Comparison of ENCODE assay signal across 1 cellular context in the genomic region with DNA sequence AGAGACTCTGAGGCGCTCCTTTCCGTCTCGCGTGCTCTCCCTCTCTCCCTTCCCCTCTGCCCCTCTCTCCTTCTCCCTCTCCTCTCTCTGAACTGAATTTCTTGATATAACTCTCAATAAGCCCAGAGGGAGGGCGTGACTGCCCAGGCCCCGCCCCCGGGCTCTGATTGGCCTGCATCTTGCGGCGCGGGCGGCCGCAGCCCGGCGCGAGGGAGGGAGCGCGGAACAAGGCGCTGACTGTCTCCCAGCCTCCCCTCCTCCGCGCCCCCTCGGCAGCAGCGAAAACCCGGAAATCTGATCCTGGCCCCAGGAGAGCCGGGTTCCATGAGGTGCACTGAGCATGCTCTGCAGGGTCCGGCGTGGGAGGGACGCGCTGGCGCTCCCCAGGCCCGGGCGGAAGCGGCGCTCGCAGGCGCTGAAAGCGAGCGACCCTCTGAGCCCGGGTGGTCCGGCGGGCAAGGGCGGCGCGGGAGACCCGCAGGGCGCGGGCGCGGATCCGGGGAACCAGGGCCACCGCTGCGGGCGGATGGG.
TF ChIP-seq lines count a peak whose summit lies in the region.

A gene with protein sequence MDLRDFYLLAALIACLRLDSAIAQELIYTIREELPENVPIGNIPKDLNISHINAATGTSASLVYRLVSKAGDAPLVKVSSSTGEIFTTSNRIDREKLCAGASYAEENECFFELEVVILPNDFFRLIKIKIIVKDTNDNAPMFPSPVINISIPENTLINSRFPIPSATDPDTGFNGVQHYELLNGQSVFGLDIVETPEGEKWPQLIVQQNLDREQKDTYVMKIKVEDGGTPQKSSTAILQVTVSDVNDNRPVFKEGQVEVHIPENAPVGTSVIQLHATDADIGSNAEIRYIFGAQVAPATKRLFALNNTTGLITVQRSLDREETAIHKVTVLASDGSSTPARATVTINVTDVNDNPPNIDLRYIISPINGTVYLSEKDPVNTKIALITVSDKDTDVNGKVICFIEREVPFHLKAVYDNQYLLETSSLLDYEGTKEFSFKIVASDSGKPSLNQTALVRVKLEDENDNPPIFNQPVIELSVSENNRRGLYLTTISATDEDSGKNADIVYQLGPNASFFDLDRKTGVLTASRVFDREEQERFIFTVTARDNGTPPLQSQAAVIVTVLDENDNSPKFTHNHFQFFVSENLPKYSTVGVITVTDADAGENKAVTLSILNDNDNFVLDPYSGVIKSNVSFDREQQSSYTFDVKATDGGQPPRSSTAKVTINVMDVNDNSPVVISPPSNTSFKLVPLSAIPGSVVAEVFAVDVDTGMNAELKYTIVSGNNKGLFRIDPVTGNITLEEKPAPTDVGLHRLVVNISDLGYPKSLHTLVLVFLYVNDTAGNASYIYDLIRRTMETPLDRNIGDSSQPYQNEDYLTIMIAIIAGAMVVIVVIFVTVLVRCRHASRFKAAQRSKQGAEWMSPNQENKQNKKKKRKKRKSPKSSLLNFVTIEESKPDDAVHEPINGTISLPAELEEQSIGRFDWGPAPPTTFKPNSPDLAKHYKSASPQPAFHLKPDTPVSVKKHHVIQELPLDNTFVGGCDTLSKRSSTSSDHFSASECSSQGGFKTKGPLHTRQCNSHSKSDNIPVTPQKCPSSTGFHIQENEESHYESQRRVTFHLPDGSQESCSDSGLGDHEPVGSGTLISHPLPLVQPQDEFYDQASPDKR (N-terminal part only) (minus strand): TSS at position 94 of the 531 bp plus-strand sequence. CDS start 1,896 bp downstream, outside the sequence.

TF ChIP-seq in HepG2, 621 proteins besides CTCF, POLR2A, EP300 and RAD21 (continued from another document):
- TF ChIP-seq, protein P1, sequence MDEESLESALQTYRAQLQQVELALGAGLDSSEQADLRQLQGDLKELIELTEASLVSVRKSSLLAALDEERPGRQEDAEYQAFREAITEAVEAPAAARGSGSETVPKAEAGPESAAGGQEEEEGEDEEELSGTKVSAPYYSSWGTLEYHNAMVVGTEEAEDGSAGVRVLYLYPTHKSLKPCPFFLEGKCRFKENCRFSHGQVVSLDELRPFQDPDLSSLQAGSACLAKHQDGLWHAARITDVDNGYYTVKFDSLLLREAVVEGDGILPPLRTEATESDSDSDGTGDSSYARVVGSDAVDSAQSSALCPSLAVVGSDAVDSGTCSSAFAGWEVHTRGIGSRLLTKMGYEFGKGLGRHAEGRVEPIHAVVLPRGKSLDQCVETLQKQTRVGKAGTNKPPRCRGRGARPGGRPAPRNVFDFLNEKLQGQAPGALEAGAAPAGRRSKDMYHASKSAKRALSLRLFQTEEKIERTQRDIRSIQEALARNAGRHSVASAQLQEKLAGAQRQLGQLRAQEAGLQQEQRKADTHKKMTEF (CRISPR knock-in tag; IDR thresholded peaks at IDR 0.05): peak; percentile 90; the same call in 1 of the 2 replicates
- no peak for TF ChIP-seq ELF4 (CRISPR knock-in tag; IDR thresholded peaks at IDR 0.05; ENCODE audit: borderline replicate concordance)
- TF ChIP-seq GATA4 (IDR thresholded peaks at IDR 0.05; ENCODE audit: borderline replicate concordance, low read depth): no peak
- TF ChIP-seq CHD4 (IDR thresholded peaks at IDR 0.05; ENCODE audit: borderline replicate concordance, low read length): no peak
- TF ChIP-seq, protein P2, sequence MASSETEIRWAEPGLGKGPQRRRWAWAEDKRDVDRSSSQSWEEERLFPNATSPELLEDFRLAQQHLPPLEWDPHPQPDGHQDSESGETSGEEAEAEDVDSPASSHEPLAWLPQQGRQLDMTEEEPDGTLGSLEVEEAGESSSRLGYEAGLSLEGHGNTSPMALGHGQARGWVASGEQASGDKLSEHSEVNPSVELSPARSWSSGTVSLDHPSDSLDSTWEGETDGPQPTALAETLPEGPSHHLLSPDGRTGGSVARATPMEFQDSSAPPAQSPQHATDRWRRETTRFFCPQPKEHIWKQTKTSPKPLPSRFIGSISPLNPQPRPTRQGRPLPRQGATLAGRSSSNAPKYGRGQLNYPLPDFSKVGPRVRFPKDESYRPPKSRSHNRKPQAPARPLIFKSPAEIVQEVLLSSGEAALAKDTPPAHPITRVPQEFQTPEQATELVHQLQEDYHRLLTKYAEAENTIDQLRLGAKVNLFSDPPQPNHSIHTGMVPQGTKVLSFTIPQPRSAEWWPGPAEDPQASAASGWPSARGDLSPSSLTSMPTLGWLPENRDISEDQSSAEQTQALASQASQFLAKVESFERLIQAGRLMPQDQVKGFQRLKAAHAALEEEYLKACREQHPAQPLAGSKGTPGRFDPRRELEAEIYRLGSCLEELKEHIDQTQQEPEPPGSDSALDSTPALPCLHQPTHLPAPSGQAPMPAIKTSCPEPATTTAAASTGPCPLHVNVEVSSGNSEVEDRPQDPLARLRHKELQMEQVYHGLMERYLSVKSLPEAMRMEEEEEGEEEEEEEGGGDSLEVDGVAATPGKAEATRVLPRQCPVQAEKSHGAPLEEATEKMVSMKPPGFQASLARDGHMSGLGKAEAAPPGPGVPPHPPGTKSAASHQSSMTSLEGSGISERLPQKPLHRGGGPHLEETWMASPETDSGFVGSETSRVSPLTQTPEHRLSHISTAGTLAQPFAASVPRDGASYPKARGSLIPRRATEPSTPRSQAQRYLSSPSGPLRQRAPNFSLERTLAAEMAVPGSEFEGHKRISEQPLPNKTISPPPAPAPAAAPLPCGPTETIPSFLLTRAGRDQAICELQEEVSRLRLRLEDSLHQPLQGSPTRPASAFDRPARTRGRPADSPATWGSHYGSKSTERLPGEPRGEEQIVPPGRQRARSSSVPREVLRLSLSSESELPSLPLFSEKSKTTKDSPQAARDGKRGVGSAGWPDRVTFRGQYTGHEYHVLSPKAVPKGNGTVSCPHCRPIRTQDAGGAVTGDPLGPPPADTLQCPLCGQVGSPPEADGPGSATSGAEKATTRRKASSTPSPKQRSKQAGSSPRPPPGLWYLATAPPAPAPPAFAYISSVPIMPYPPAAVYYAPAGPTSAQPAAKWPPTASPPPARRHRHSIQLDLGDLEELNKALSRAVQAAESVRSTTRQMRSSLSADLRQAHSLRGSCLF (CRISPR knock-in tag; IDR thresholded peaks at IDR 0.05; ENCODE audit: borderline replicate concordance): no peak
- TF ChIP-seq ZNF34 (CRISPR knock-in tag; IDR thresholded peaks at IDR 0.05; ENCODE audit: borderline replicate concordance): no peak
- TF ChIP-seq, protein P3, sequence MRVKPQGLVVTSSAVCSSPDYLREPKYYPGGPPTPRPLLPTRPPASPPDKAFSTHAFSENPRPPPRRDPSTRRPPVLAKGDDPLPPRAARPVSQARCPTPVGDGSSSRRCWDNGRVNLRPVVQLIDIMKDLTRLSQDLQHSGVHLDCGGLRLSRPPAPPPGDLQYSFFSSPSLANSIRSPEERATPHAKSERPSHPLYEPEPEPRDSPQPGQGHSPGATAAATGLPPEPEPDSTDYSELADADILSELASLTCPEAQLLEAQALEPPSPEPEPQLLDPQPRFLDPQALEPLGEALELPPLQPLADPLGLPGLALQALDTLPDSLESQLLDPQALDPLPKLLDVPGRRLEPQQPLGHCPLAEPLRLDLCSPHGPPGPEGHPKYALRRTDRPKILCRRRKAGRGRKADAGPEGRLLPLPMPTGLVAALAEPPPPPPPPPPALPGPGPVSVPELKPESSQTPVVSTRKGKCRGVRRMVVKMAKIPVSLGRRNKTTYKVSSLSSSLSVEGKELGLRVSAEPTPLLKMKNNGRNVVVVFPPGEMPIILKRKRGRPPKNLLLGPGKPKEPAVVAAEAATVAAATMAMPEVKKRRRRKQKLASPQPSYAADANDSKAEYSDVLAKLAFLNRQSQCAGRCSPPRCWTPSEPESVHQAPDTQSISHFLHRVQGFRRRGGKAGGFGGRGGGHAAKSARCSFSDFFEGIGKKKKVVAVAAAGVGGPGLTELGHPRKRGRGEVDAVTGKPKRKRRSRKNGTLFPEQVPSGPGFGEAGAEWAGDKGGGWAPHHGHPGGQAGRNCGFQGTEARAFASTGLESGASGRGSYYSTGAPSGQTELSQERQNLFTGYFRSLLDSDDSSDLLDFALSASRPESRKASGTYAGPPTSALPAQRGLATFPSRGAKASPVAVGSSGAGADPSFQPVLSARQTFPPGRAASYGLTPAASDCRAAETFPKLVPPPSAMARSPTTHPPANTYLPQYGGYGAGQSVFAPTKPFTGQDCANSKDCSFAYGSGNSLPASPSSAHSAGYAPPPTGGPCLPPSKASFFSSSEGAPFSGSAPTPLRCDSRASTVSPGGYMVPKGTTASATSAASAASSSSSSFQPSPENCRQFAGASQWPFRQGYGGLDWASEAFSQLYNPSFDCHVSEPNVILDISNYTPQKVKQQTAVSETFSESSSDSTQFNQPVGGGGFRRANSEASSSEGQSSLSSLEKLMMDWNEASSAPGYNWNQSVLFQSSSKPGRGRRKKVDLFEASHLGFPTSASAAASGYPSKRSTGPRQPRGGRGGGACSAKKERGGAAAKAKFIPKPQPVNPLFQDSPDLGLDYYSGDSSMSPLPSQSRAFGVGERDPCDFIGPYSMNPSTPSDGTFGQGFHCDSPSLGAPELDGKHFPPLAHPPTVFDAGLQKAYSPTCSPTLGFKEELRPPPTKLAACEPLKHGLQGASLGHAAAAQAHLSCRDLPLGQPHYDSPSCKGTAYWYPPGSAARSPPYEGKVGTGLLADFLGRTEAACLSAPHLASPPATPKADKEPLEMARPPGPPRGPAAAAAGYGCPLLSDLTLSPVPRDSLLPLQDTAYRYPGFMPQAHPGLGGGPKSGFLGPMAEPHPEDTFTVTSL (CRISPR knock-in tag; IDR thresholded peaks at IDR 0.05; ENCODE audit: borderline replicate concordance): no peak
- no peak for TF ChIP-seq ZNF207 (IDR thresholded peaks at IDR 0.05; ENCODE audit: borderline replicate concordance)
- no peak for TF ChIP-seq ZNF510 (CRISPR knock-in tag; IDR thresholded peaks at IDR 0.05; ENCODE audit: low read depth)
- TF ChIP-seq, protein P4, sequence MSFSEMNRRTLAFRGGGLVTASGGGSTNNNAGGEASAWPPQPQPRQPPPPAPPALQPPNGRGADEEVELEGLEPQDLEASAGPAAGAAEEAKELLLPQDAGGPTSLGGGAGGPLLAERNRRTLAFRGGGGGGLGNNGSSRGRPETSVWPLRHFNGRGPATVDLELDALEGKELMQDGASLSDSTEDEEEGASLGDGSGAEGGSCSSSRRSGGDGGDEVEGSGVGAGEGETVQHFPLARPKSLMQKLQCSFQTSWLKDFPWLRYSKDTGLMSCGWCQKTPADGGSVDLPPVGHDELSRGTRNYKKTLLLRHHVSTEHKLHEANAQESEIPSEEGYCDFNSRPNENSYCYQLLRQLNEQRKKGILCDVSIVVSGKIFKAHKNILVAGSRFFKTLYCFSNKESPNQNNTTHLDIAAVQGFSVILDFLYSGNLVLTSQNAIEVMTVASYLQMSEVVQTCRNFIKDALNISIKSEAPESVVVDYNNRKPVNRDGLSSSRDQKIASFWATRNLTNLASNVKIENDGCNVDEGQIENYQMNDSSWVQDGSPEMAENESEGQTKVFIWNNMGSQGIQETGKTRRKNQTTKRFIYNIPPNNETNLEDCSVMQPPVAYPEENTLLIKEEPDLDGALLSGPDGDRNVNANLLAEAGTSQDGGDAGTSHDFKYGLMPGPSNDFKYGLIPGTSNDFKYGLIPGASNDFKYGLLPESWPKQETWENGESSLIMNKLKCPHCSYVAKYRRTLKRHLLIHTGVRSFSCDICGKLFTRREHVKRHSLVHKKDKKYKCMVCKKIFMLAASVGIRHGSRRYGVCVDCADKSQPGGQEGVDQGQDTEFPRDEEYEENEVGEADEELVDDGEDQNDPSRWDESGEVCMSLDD (CRISPR knock-in tag; IDR thresholded peaks at IDR 0.05; ENCODE audit: borderline replicate concordance): peak; percentile 74; the same call in 1 of the 2 replicates
- no peak for TF ChIP-seq HOXA7 (CRISPR knock-in tag; IDR thresholded peaks at IDR 0.05)
- no peak for TF ChIP-seq HNF1A (IDR thresholded peaks at IDR 0.05; ENCODE audit: low read depth)
- no peak for TF ChIP-seq HNF1A (CRISPR knock-in tag; IDR thresholded peaks at IDR 0.05; ENCODE audit: borderline replicate concordance)
- 0 out of 2 replicates have a peak, but pooled peaks have one; percentile 52 for TF ChIP-seq ZNF780A (CRISPR knock-in tag; IDR thresholded peaks at IDR 0.05)
- no peak for TF ChIP-seq ONECUT2 (CRISPR knock-in tag; IDR thresholded peaks at IDR 0.05)
